13 cellular contexts compared by ENCODE assay signal in the genomic region with DNA sequence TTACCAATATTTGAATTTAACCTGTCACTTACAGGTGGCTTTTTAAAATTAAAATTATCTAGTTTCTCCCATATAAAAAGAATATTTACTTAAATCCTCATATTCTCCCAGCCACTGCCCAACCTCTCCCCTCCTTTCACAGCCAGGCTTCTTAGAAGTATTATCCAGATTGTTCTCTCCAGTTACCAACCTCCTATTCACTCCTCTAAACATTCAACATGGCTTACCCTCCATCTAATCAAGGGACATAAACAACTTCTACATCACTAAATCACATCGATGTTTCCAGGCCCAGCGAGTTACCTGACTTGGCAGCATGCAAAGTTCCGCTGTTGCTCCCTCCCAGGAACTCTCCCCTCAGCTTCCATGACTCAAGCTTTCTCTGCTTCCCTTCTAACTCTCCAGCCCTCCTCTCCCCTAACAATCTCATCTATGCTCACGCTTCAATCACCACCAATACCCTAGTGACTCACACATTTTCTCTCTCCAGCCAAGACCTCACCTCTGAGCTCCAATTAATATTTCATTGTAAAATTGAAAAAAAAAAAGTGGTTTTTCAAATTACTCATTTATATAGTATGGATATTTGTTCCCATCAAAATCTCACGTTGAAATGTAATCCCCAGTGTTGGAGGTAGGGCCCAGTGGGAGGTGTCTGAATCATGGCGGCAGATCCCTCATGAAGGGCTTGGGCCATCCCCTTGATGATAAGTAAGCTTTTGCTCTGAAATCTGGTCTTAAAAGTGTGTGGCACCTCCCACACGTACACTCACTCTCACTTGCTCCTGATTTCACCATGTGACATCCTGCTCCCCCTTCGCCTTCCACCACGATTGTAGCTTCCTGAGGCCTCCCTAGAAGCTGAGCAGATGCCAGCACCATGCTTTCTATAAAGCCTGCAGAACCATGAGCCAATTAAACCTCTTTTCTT.
DNase-seq lines count a peak whose midpoint lies in the region; ATAC-seq lines count a peak whose summit lies in the region.
"Had no signal": no experiment of that assay in that cellular context is flagged by ENCODE, and none has a peak within 500 bp of the region (broad histone marks: within the 10 kb centered on the region; RNA-seq: fewer than 3 reads in every experiment).

No MANE protein-coding gene starts in this region.

- H3K27me3 ChIP-seq in CD4-positive, alpha-beta memory T cell (ENCODE audit: insufficient read depth, low read length) = no peaks in the 10 kb centered on the region

- peak overlapping the region in 4 of 7 donors; percentile 3 to 81 (median 62) for H3K27ac Mint-ChIP-seq in CD4-positive, alpha-beta memory T cell
- peak overlapping the region; percentile 9 for H3K27ac Mint-ChIP-seq in activated CD4-positive, alpha-beta memory T cell treated with anti-CD3 and anti-CD28 coated beads, Interleukin-2, amount 10 ng/mL, durations not matched to agents 7 days and 5 days
- H3K27ac Mint-ChIP-seq: CD8-positive, alpha-beta T cell; type B pancreatic cell had no signal

- ATAC-seq in HG03439 (IDR thresholded peaks at IDR 0.05; ENCODE audit: unreplicated experiment) = no peak
- ATAC-seq in HG02571 (IDR thresholded peaks at IDR 0.05; ENCODE audit: unreplicated experiment) = no peak
- ATAC-seq in HG03442 (IDR thresholded peaks at IDR 0.05; ENCODE audit: unreplicated experiment) = no peak
- ATAC-seq: CD8-positive, alpha-beta T cell; psoas muscle had no signal

- no peak overlapping the region for H3K4me3 ChIP-seq in CD4-positive, alpha-beta memory T cell (ENCODE audit: low read length in 2 of 2)
- H3K4me3 ChIP-seq: psoas muscle had no signal

- peaks cover 16% of the 10 kb centered on the region for H3K36me3 ChIP-seq in CD4-positive, alpha-beta memory T cell (ENCODE audit: insufficient read depth, low read length)

- H3K4me1 ChIP-seq in CD4-positive, alpha-beta memory T cell (ENCODE audit: insufficient read depth, low read length) = peaks cover 14% of the 10 kb centered on the region

- POLR2A ChIA-PET in CD4-positive, alpha-beta memory T cell (lab: Charles Lee; ENCODE audit: partially characterized antibody) = no interaction called here
- POLR2A ChIA-PET in activated CD4-positive, alpha-beta memory T cell treated with anti-CD3 and anti-CD28 coated beads, Interleukin-2, amount 10 ng/mL, durations not matched to agents 7 days and 5 days (lab: Charles Lee) = interaction anchor here (1.1 to 1.4 kb wide), 2 partner anchors 10 to 668 kb away, joined by 3 read pairs; a partner anchor contains a TSS

- H3K4me3 Mint-ChIP-seq in CD4-positive, alpha-beta memory T cell = no peak overlapping the region
- no peak overlapping the region for H3K4me3 Mint-ChIP-seq in activated CD4-positive, alpha-beta memory T cell treated with anti-CD3 and anti-CD28 coated beads, Interleukin-2, amount 10 ng/mL, durations not matched to agents 7 days and 5 days
- H3K4me3 Mint-ChIP-seq: CD8-positive, alpha-beta T cell; type B pancreatic cell had no signal

- H3K27ac ChIP-seq in CD4-positive, alpha-beta memory T cell (ENCODE audit: low read depth, low read length) = no peak overlapping the region
- H3K27ac ChIP-seq: psoas muscle had no signal

- H3K4me1 Mint-ChIP-seq in CD4-positive, alpha-beta memory T cell = peaks cover 14 to 30% (median 24%) of the 10 kb centered on the region in 4 donors
- H3K4me1 Mint-ChIP-seq in activated CD4-positive, alpha-beta memory T cell treated with anti-CD3 and anti-CD28 coated beads, Interleukin-2, amount 10 ng/mL, durations not matched to agents 7 days and 5 days = peaks cover 29% of the 10 kb centered on the region

- H3K36me3 Mint-ChIP-seq in CD4-positive, alpha-beta memory T cell = peaks cover 56 to 62% of the 10 kb centered on the region in 2 donors
- peaks cover 61% of the 10 kb centered on the region for H3K36me3 Mint-ChIP-seq in activated CD4-positive, alpha-beta memory T cell treated with anti-CD3 and anti-CD28 coated beads, Interleukin-2, amount 10 ng/mL, durations not matched to agents 7 days and 5 days (ENCODE audit: low read depth)

- H3K9me3 Mint-ChIP-seq in CD4-positive, alpha-beta memory T cell = no peaks in the 10 kb centered on the region
- H3K9me3 Mint-ChIP-seq in activated CD4-positive, alpha-beta memory T cell treated with anti-CD3 and anti-CD28 coated beads, Interleukin-2, amount 10 ng/mL, durations not matched to agents 7 days and 5 days = peaks cover 6% of the 10 kb centered on the region
- H3K9me3 Mint-ChIP-seq: CD8-positive, alpha-beta T cell; type B pancreatic cell had no signal

- intact Hi-C loops in CD4-positive, alpha-beta memory T cell (cut with micrococcal nuclease) = no loop called here

- no peak for DNase-seq in CD4-positive, alpha-beta memory T cell
- DNase-seq in HK-2 (ENCODE audit: unreplicated experiment) = peak; percentile 24
- DNase-seq in activated CD4-positive, alpha-beta memory T cell treated with anti-CD3 and anti-CD28 coated beads, Interleukin-2, amount 10 ng/mL, durations not matched to agents 7 days and 5 days = no peak
- DNase-seq in glomerular endothelial cell (ENCODE audit: extremely low read depth, low read depth, low spot score) = peak; percentile 22
- DNase-seq in putamen (ENCODE audit: low spot score) = no peak
- DNase-seq: CD8-positive, alpha-beta T cell; cortex of kidney; NCI-H1105; psoas muscle had no signal

- CTCF ChIA-PET in CD4-positive, alpha-beta memory T cell (lab: Charles Lee; ENCODE audit: partially characterized antibody) = interaction anchor here (0.8 to 1.6 kb wide), 4 partner anchors 9 to 136 kb away, joined by 3 to 4 read pairs (median 3); no protein-coding TSS in a partner anchor
- CTCF ChIA-PET in activated CD4-positive, alpha-beta memory T cell treated with anti-CD3 and anti-CD28 coated beads, Interleukin-2, amount 10 ng/mL, durations not matched to agents 7 days and 5 days (lab: Charles Lee) = interaction anchor here (0.8 to 2.0 kb wide), 2 partner anchors 12 to 44 kb away, joined by 4 read pairs; no protein-coding TSS in a partner anchor

- H3K27me3 Mint-ChIP-seq in CD4-positive, alpha-beta memory T cell = no peaks in the 10 kb centered on the region
- H3K27me3 Mint-ChIP-seq in activated CD4-positive, alpha-beta memory T cell treated with anti-CD3 and anti-CD28 coated beads, Interleukin-2, amount 10 ng/mL, durations not matched to agents 7 days and 5 days = no peaks in the 10 kb centered on the region
- H3K27me3 Mint-ChIP-seq: type B pancreatic cell had no signal

- H3K9me3 ChIP-seq in CD4-positive, alpha-beta memory T cell (ENCODE audit: control insufficient read depth in 1 of 2, low read length in 2 of 2) = no peaks in the 10 kb centered on the region
- H3K9me3 ChIP-seq: psoas muscle had no signal

Comparison
In these comparisons a context has a peak if more than half of its experiments do, and no peak if none do; other contexts are left out.
1. DNase-seq: peak in HK-2 (single experiment) and glomerular endothelial cell (single experiment); none in CD4-positive, alpha-beta memory T cell (0 of 5), activated CD4-positive, alpha-beta memory T cell treated with anti-CD3 and anti-CD28 coated beads, Interleukin-2, amount 10 ng/mL, durations not matched to agents 7 days and 5 days (single experiment) and putamen (single experiment).